10 cellular contexts compared by ENCODE assay signal in the genomic region with DNA sequence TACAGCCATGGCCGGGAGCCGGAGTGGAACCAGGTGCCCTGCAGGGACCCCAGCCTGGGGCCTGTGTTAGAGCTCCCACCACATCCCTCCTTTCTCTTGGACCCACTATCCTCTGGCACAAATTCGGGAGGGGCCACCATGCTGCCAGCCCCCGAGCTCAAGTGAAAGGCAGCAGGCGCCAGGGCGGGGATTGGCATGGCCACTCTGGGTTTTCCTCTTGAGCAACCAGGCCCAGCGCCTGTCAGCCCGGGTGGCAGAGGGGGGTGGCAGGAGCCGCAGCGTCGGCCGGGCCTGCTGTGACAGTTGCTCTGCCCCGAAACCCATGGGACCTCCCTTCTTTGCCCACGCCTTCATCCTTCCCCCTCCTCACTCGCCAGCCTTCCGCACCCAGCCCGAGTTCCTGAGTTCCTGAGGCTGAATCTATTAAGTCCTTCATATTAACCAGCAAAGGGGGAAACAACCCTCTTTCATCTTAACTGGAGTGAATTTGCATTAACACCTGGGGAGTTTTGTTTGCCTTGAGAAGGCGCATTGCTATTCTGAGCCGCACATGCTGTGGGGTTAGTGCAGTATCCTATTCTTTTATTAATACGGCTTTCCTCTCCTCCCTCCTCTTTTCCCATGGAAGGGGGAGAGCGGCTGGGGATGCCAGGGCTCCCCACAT. TPM values are rescaled to one million over a fixed set of nuclear protein-coding genes. Genes with fewer than 3 reads are reported as not detected.
DNase-seq lines count a peak whose midpoint lies in the region; ATAC-seq and TF ChIP-seq lines count a peak whose summit lies in the region.
"Had no signal": no experiment of that assay in that cellular context is flagged by ENCODE, and none has a peak within 500 bp of the region (broad histone marks: within the 10 kb centered on the region; RNA-seq: fewer than 3 reads in every experiment).

No MANE protein-coding gene starts in this region.

- peak overlapping the region; percentile 81 to 100 (median 96) for H3K4me2 ChIP-seq in BLaER1 treated with 17β-estradiol and CSF1 and Interleukin-3, amounts not matched to agents 10 nM and 100 nM

- no peak for TF ChIP-seq POLR2A in NB4 (IDR thresholded peaks at IDR 0.05; ENCODE audit: extremely low read depth, insufficient read length)

- peak overlapping the region in 8 of 10 experiments; percentile 34 to 51 (median 44); a peak in 14 of 20 replicates for H3K4me3 ChIP-seq in BLaER1 treated with 17β-estradiol and CSF1 and Interleukin-3, amounts not matched to agents 10 nM and 100 nM
- H3K4me3 ChIP-seq in NB4 (ENCODE audit: low read depth, low read length) (no peak overlapping the region), WERI-Rb-1 (ENCODE audit: low read depth, low read length) (no peak overlapping the region), lung (no peak overlapping the region)

- peaks cover 0 to 8% (median 0%) of the 10 kb centered on the region in 11 experiments; a peak in 1 of 22 replicates for H3K27me3 ChIP-seq in BLaER1 treated with 17β-estradiol and CSF1 and Interleukin-3, amounts not matched to agents 10 nM and 100 nM
- H3K27me3 ChIP-seq in WERI-Rb-1 (ENCODE audit: insufficient read depth, low read depth, severe bottlenecking) (no peaks in the 10 kb centered on the region), lung (ENCODE audit: control insufficient read depth, insufficient read depth) (no peaks in the 10 kb centered on the region)

- H3K27ac ChIP-seq in BLaER1 treated with 17β-estradiol and CSF1 and Interleukin-3, amounts not matched to agents 10 nM and 100 nM: peak overlapping the region in 9 of 11 experiments; percentile 58 to 97 (median 90); a peak in 18 of 22 replicates
- H3K27ac ChIP-seq in WERI-Rb-1: peak overlapping the region; percentile 49
- H3K27ac ChIP-seq in lung (ENCODE audit: low read depth in 1 of 2, low read length in 1 of 2): no peak overlapping the region

- peaks cover 0 to 4% (median 0%) of the 10 kb centered on the region in 11 experiments; a peak in 4 of 22 replicates for H3K36me3 ChIP-seq in BLaER1 treated with 17β-estradiol and CSF1 and Interleukin-3, amounts not matched to agents 10 nM and 100 nM
- H3K36me3 ChIP-seq in WERI-Rb-1: no peaks in the 10 kb centered on the region
- no peaks in the 10 kb centered on the region for H3K36me3 ChIP-seq in lung (ENCODE audit: control insufficient read depth in 2 of 2, insufficient read depth in 2 of 2, low read length in 2 of 2)

- DNase-seq in NB4 (ENCODE audit: low read depth) (peak; percentile 40), WERI-Rb-1 (no peak), lung (ENCODE audit: low spot score) (peak; percentile 39), NOMO-1 treated with DMSO at 0.1 percent for 48 hours (lab: John Stamatoyannopoulos, UW; ENCODE audit: unreplicated experiment) (no peak), AG20443 (ENCODE audit: low spot score) (no peak)
- no peak for DNase-seq in activated T-cell treated with anti-CD3 and anti-CD28 coated beads, Interleukin-2, amount 50 U/mL, for 48 hours

- peak overlapping the region; percentile 8 to 85 (median 74); a peak in 18 of 22 replicates for H3K9ac ChIP-seq in BLaER1 treated with 17β-estradiol and CSF1 and Interleukin-3, amounts not matched to agents 10 nM and 100 nM

- ATAC-seq in lung (ENCODE audit: insufficient read depth, low FRiP score) (no peak), HG02623 (IDR thresholded peaks at IDR 0.05; ENCODE audit: unreplicated experiment) (no peak)

- peaks cover 39 to 95% (median 93%) of the 10 kb centered on the region in 10 experiments for H3K4me1 ChIP-seq in BLaER1 treated with 17β-estradiol and CSF1 and Interleukin-3, amounts not matched to agents 10 nM and 100 nM
- peaks cover 0 to 7% of the 10 kb centered on the region in 2 donors for H3K4me1 ChIP-seq in lung (ENCODE audit: control insufficient read depth in 2 of 2, insufficient read depth in 2 of 2, low read length in 2 of 2)

- 20 to 29% methylated on average over 21 of the region's 21 CpGs for WGBS in lung, 2 donors

- no peaks in the 10 kb centered on the region for H3K9me3 ChIP-seq in BLaER1 treated with 17β-estradiol and CSF1 and Interleukin-3, amounts not matched to agents 10 nM and 100 nM (replicated peaks in 1 of 11)
- H3K9me3 ChIP-seq in WERI-Rb-1 (ENCODE audit: severe bottlenecking) (no peaks in the 10 kb centered on the region), lung (ENCODE audit: control insufficient read depth in 2 of 2, insufficient read depth in 1 of 2, low read length in 1 of 2) (peaks cover 0 to 2% of the 10 kb centered on the region in 2 donors)

- TF ChIP-seq CTCF in NB4 (IDR thresholded peaks at IDR 0.05; ENCODE audit: low read depth, low read length): no peak
- no peak for TF ChIP-seq CTCF in WERI-Rb-1 (IDR thresholded peaks at IDR 0.05; ENCODE audit: low read depth, low read length)
- TF ChIP-seq CTCF in lung (IDR thresholded peaks at IDR 0.05; ENCODE audit: control extremely low read depth, extremely low read depth): no peak

- peaks cover 0 to 25% (median 0%) of the 10 kb centered on the region in 11 experiments; a peak in 2 of 22 replicates for H4K20me1 ChIP-seq in BLaER1 treated with 17β-estradiol and CSF1 and Interleukin-3, amounts not matched to agents 10 nM and 100 nM

RNA-seq across cellular contexts. Expression of a gene that starts 16.7 kb away (rescaled TPM):
- under 1 TPM in 1 of 2 donors, not detected in 1; 0.06 TPM for total RNA-seq in lung
- under 1 TPM; 0.05 to 0.12 TPM for polyA plus RNA-seq in lung
- total RNA-seq: activated CD8-positive, alpha-beta memory T cell treated with anti-CD3 and anti-CD28 coated beads for 36 hours; glomerular endothelial cell had no signal

Comparison
In these comparisons a context has a peak if more than half of its experiments do, and no peak if none do; other contexts are left out.
1. H3K27ac ChIP-seq: peak in BLaER1 treated with 17β-estradiol and CSF1 and Interleukin-3, amounts not matched to agents 10 nM and 100 nM (9 of 11) and WERI-Rb-1 (single experiment); none in lung (0 of 2).
2. H3K4me3 ChIP-seq: peak in BLaER1 treated with 17β-estradiol and CSF1 and Interleukin-3, amounts not matched to agents 10 nM and 100 nM (8 of 10); none in NB4 (single experiment), WERI-Rb-1 (single experiment) and lung (single experiment).
3. DNase-seq: peak in NB4 (single experiment) and lung (single experiment); none in WERI-Rb-1 (single experiment), NOMO-1 treated with DMSO at 0.1 percent for 48 hours (single experiment), AG20443 (single experiment) and activated T-cell treated with anti-CD3 and anti-CD28 coated beads, Interleukin-2, amount 50 U/mL, for 48 hours (0 of 2).